ENCODE assay signal across 1 cellular context in the genomic region with DNA sequence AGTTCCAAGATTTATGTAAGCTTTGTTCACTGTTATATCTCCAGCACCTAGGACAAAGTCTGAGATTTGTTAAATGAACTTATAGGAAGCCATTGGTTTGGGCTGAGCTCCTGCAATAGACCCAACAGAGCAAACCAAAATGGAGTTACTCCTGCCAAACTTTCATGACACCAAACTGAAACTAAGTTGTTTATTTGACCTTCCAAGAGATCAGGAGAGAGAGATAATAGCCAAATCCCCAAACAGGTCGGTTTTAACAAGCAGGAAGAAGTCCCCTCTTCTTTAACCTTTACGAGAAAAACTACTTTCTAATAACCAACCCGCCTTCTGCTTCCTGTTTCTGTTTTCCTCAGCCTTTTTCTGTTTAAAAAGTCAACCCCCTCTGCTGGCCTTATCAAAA.
TF ChIP-seq lines count a peak whose summit lies in the region.

No MANE protein-coding gene starts in this region.

TF ChIP-seq in HepG2, 621 proteins besides CTCF, POLR2A, EP300 and RAD21 (continued from another document):
- TF ChIP-seq, protein P1, sequence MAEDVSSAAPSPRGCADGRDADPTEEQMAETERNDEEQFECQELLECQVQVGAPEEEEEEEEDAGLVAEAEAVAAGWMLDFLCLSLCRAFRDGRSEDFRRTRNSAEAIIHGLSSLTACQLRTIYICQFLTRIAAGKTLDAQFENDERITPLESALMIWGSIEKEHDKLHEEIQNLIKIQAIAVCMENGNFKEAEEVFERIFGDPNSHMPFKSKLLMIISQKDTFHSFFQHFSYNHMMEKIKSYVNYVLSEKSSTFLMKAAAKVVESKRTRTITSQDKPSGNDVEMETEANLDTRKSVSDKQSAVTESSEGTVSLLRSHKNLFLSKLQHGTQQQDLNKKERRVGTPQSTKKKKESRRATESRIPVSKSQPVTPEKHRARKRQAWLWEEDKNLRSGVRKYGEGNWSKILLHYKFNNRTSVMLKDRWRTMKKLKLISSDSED (CRISPR knock-in tag; IDR thresholded peaks at IDR 0.05): no peak
- TF ChIP-seq ZNF790 (CRISPR knock-in tag; IDR thresholded peaks at IDR 0.05; ENCODE audit: borderline replicate concordance) (no peak), FOSL2 (CRISPR knock-in tag; IDR thresholded peaks at IDR 0.05) (no peak), NCOR1 (IDR thresholded peaks at IDR 0.05; ENCODE audit: borderline replicate concordance, low read length) (no peak)
- TF ChIP-seq, protein P2, sequence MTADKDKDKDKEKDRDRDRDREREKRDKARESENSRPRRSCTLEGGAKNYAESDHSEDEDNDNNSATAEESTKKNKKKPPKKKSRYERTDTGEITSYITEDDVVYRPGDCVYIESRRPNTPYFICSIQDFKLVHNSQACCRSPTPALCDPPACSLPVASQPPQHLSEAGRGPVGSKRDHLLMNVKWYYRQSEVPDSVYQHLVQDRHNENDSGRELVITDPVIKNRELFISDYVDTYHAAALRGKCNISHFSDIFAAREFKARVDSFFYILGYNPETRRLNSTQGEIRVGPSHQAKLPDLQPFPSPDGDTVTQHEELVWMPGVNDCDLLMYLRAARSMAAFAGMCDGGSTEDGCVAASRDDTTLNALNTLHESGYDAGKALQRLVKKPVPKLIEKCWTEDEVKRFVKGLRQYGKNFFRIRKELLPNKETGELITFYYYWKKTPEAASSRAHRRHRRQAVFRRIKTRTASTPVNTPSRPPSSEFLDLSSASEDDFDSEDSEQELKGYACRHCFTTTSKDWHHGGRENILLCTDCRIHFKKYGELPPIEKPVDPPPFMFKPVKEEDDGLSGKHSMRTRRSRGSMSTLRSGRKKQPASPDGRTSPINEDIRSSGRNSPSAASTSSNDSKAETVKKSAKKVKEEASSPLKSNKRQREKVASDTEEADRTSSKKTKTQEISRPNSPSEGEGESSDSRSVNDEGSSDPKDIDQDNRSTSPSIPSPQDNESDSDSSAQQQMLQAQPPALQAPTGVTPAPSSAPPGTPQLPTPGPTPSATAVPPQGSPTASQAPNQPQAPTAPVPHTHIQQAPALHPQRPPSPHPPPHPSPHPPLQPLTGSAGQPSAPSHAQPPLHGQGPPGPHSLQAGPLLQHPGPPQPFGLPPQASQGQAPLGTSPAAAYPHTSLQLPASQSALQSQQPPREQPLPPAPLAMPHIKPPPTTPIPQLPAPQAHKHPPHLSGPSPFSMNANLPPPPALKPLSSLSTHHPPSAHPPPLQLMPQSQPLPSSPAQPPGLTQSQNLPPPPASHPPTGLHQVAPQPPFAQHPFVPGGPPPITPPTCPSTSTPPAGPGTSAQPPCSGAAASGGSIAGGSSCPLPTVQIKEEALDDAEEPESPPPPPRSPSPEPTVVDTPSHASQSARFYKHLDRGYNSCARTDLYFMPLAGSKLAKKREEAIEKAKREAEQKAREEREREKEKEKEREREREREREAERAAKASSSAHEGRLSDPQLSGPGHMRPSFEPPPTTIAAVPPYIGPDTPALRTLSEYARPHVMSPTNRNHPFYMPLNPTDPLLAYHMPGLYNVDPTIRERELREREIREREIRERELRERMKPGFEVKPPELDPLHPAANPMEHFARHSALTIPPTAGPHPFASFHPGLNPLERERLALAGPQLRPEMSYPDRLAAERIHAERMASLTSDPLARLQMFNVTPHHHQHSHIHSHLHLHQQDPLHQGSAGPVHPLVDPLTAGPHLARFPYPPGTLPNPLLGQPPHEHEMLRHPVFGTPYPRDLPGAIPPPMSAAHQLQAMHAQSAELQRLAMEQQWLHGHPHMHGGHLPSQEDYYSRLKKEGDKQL (CRISPR knock-in tag; IDR thresholded peaks at IDR 0.05; ENCODE audit: low read depth): no peak
- TF ChIP-seq, protein P3, sequence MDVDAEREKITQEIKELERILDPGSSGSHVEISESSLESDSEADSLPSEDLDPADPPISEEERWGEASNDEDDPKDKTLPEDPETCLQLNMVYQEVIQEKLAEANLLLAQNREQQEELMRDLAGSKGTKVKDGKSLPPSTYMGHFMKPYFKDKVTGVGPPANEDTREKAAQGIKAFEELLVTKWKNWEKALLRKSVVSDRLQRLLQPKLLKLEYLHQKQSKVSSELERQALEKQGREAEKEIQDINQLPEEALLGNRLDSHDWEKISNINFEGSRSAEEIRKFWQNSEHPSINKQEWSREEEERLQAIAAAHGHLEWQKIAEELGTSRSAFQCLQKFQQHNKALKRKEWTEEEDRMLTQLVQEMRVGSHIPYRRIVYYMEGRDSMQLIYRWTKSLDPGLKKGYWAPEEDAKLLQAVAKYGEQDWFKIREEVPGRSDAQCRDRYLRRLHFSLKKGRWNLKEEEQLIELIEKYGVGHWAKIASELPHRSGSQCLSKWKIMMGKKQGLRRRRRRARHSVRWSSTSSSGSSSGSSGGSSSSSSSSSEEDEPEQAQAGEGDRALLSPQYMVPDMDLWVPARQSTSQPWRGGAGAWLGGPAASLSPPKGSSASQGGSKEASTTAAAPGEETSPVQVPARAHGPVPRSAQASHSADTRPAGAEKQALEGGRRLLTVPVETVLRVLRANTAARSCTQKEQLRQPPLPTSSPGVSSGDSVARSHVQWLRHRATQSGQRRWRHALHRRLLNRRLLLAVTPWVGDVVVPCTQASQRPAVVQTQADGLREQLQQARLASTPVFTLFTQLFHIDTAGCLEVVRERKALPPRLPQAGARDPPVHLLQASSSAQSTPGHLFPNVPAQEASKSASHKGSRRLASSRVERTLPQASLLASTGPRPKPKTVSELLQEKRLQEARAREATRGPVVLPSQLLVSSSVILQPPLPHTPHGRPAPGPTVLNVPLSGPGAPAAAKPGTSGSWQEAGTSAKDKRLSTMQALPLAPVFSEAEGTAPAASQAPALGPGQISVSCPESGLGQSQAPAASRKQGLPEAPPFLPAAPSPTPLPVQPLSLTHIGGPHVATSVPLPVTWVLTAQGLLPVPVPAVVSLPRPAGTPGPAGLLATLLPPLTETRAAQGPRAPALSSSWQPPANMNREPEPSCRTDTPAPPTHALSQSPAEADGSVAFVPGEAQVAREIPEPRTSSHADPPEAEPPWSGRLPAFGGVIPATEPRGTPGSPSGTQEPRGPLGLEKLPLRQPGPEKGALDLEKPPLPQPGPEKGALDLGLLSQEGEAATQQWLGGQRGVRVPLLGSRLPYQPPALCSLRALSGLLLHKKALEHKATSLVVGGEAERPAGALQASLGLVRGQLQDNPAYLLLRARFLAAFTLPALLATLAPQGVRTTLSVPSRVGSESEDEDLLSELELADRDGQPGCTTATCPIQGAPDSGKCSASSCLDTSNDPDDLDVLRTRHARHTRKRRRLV (CRISPR knock-in tag; IDR thresholded peaks at IDR 0.05): no peak
- TF ChIP-seq, protein P4, sequence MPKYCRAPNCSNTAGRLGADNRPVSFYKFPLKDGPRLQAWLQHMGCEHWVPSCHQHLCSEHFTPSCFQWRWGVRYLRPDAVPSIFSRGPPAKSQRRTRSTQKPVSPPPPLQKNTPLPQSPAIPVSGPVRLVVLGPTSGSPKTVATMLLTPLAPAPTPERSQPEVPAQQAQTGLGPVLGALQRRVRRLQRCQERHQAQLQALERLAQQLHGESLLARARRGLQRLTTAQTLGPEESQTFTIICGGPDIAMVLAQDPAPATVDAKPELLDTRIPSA (CRISPR knock-in tag; IDR thresholded peaks at IDR 0.05; ENCODE audit: borderline replicate concordance): no peak
